1 cellular context compared by ENCODE assay signal in genomic region chr4:182242260-182242659, GRCh38. TPM values are rescaled to one million over a fixed set of nuclear protein-coding genes. Genes with fewer than 3 reads are reported as not detected.
"Had no signal": no experiment of that assay in that cellular context is flagged by ENCODE, and none has a peak within 500 bp of the region (broad histone marks: within the 10 kb centered on the region; RNA-seq: fewer than 3 reads in every experiment).

No MANE protein-coding gene starts in this region.

RNA-seq across cellular contexts. Expression of gene TENM3, which starts 0.9 kb away (rescaled TPM):
- total RNA-seq: PC-9 had no signal
